15 cellular contexts compared by ENCODE assay signal in genomic region chr22:46750861-46751260, GRCh38. TPM values are rescaled to one million over a fixed set of nuclear protein-coding genes. Genes with fewer than 3 reads are reported as not detected.
A peak's percentile ranks its signal among the peaks of the same experiment; 100 is the strongest.
DNase-seq lines count a peak whose midpoint lies in the region; ATAC-seq and TF ChIP-seq lines count a peak whose summit lies in the region.
"Had no signal": no experiment of that assay in that cellular context is flagged by ENCODE, and none has a peak within 500 bp of the region (broad histone marks: within the 10 kb centered on the region; RNA-seq: fewer than 3 reads in every experiment).

No MANE protein-coding gene starts in this region.

- peak overlapping the region; percentile 73 for H3K9ac ChIP-seq in neuronal stem cell (ENCODE audit: low read depth, low read length, poor library complexity)

- no peak overlapping the region for H3K4ac ChIP-seq in neuronal stem cell (ENCODE audit: low read length)

- H3K36me3 ChIP-seq in CD4-positive, CD25-positive, alpha-beta regulatory T cell (ENCODE audit: control insufficient read depth, insufficient read depth, low read length): no peaks in the 10 kb centered on the region
- H3K36me3 ChIP-seq in heart right ventricle (no peaks in the 10 kb centered on the region), neuronal stem cell (replicated peaks in 1 of 2; ENCODE audit: control insufficient read depth in 2 of 2, insufficient read depth in 2 of 2, low read length in 2 of 2) (no peaks in the 10 kb centered on the region), SJCRH30 (no peaks in the 10 kb centered on the region)
- H3K36me3 ChIP-seq: adrenal gland had no signal

- H3K14ac ChIP-seq in neuronal stem cell (ENCODE audit: low read length): no peak overlapping the region

- peak overlapping the region; percentile 66 for H2AK5ac ChIP-seq in neuronal stem cell (ENCODE audit: low read depth, low read length)

- H3K4me3 ChIP-seq in CD4-positive, CD25-positive, alpha-beta regulatory T cell (ENCODE audit: low read depth, low read length): no peak overlapping the region
- H3K4me3 ChIP-seq in heart right ventricle: no peak overlapping the region
- no peak overlapping the region for H3K4me3 ChIP-seq in neuronal stem cell (ENCODE audit: low read length in 2 of 2)
- H3K4me3 ChIP-seq in SJCRH30: no peak overlapping the region
- H3K4me3 ChIP-seq: adrenal gland had no signal

- 27 to 53% methylated on average over 12 of the region's 12 CpGs for WGBS in heart right ventricle, 2 donors
- no CpG with 5 or more reads among the region's 12 CpGs for WGBS in neuronal stem cell (ENCODE audit: extremely low coverage in 2 of 2, insufficient read length in 2 of 2, insufficient replicate concordance in 1 of 2), 2 donors

- H3K27ac ChIP-seq in CD4-positive, CD25-positive, alpha-beta regulatory T cell (ENCODE audit: insufficient read depth, low read length, poor library complexity, severe bottlenecking): no peak overlapping the region
- H3K27ac ChIP-seq in heart right ventricle (peak overlapping the region in 8 of 10 donors; percentile 46 to 98 (median 56)), neuronal stem cell (replicated peaks; ENCODE audit: low read length) (no peak overlapping the region), SJCRH30 (no peak overlapping the region)

- no peak overlapping the region for H3K4me2 ChIP-seq in neuronal stem cell (ENCODE audit: insufficient read depth, low read length, poor library complexity, severe bottlenecking)

- peaks cover 34% of the 10 kb centered on the region for H3K4me1 ChIP-seq in CD4-positive, CD25-positive, alpha-beta regulatory T cell (ENCODE audit: control insufficient read depth, insufficient read depth, low read length, poor library complexity, severe bottlenecking)
- H3K4me1 ChIP-seq in heart right ventricle (peaks cover 19 to 77% (median 63%) of the 10 kb centered on the region in 9 donors), neuronal stem cell (ENCODE audit: control insufficient read depth in 2 of 2, insufficient read depth in 1 of 2, low read depth in 1 of 2, low read length in 2 of 2) (peaks cover 4 to 7% of the 10 kb centered on the region in 2 donors), SJCRH30 (peaks cover 21% of the 10 kb centered on the region)

- peak overlapping the region; percentile 80 for H2BK15ac ChIP-seq in neuronal stem cell (ENCODE audit: low read length)

- no peak overlapping the region for H2BK5ac ChIP-seq in neuronal stem cell (ENCODE audit: low read length)

- TF ChIP-seq RAD21 in Ishikawa (IDR thresholded peaks at IDR 0.05; ENCODE audit: low read depth): no peak; the same call in 1 of the 2 replicates

- TF ChIP-seq EP300 in Ishikawa (IDR thresholded peaks at IDR 0.05; ENCODE audit: borderline replicate concordance): peak; percentile 58; the same call in 1 of the 2 replicates

- no peak for TF ChIP-seq CTCF in heart right ventricle (IDR thresholded peaks at IDR 0.05)
- no peak for TF ChIP-seq CTCF in endothelial cell (IDR thresholded peaks at IDR 0.05; ENCODE audit: unreplicated experiment)
- no peak for TF ChIP-seq CTCF in GM10266 (IDR thresholded peaks at IDR 0.05; ENCODE audit: control insufficient read depth, insufficient read depth, low read depth, missing control alignments)

- H3K23ac ChIP-seq in neuronal stem cell (ENCODE audit: low read depth, low read length, poor library complexity): no peak overlapping the region

- no peak for DNase-seq in CD4-positive, CD25-positive, alpha-beta regulatory T cell
- DNase-seq in heart right ventricle: peak in 1 of 2 donors; percentile 60
- DNase-seq in neuronal stem cell (ENCODE audit: low spot score): no peak
- no peak for DNase-seq in endothelial cell (ENCODE audit: low spot score)
- no peak for DNase-seq in DMS153 treated with DMSO at 0.1 percent for 48 hours (lab: John Stamatoyannopoulos, UW; ENCODE audit: unreplicated experiment)
- DNase-seq in SJCRH30: no peak
- DNase-seq in GM10266 (ENCODE audit: extremely low spot score): no peak
- DNase-seq: COR-L47; cortex of kidney; Karpas-422; NCI-H2171; stimulated activated CD4-positive, alpha-beta T cell treated with anti-CD3 and anti-CD28 coated beads, Interleukin-4, amount 100 ng/mL, for 1 hour; T-helper 9 cell had no signal

- no peaks in the 10 kb centered on the region for H3K79me1 ChIP-seq in neuronal stem cell (ENCODE audit: low read depth, low read length)

- peak overlapping the region; percentile 94 to 100 (median 96) for H3K27ac Mint-ChIP-seq in CD4-positive, CD25-positive, alpha-beta regulatory T cell
- no peak overlapping the region for H3K27ac Mint-ChIP-seq in endothelial cell (ENCODE audit: unreplicated experiment)

- no peaks in the 10 kb centered on the region for H3K27me3 Mint-ChIP-seq in CD4-positive, CD25-positive, alpha-beta regulatory T cell
- H3K27me3 Mint-ChIP-seq in endothelial cell (ENCODE audit: unreplicated experiment): peaks cover 16% of the 10 kb centered on the region

- H3K4me3 Mint-ChIP-seq in CD4-positive, CD25-positive, alpha-beta regulatory T cell: no peak overlapping the region
- H3K4me3 Mint-ChIP-seq in endothelial cell (ENCODE audit: unreplicated experiment): no peak overlapping the region

- no peak for ATAC-seq in CD4-positive, CD25-positive, alpha-beta regulatory T cell (ENCODE audit: low read depth in 2 of 2)
- ATAC-seq in heart right ventricle: peak in 6 of 8 donors; percentile 5 to 45 (median 16)

- H3K4me1 Mint-ChIP-seq in CD4-positive, CD25-positive, alpha-beta regulatory T cell: peaks cover 5 to 39% (median 20%) of the 10 kb centered on the region in 4 donors
- H3K4me1 Mint-ChIP-seq in endothelial cell (ENCODE audit: unreplicated experiment): peaks cover 22% of the 10 kb centered on the region

- H4K8ac ChIP-seq in neuronal stem cell (ENCODE audit: low read depth, low read length): no peak overlapping the region

- H2BK12ac ChIP-seq in neuronal stem cell (ENCODE audit: low read length): no peak overlapping the region

- no peak overlapping the region for H4K91ac ChIP-seq in neuronal stem cell (ENCODE audit: low read depth, low read length, poor library complexity)

- no peak overlapping the region for H2BK120ac ChIP-seq in neuronal stem cell (ENCODE audit: low read depth, low read length)

- H3K18ac ChIP-seq in neuronal stem cell (ENCODE audit: low read length): no peak overlapping the region

- no peaks in the 10 kb centered on the region for H3K9me3 Mint-ChIP-seq in CD4-positive, CD25-positive, alpha-beta regulatory T cell
- H3K9me3 Mint-ChIP-seq in endothelial cell (ENCODE audit: unreplicated experiment): peaks cover 4% of the 10 kb centered on the region

- H3K36me3 Mint-ChIP-seq in CD4-positive, CD25-positive, alpha-beta regulatory T cell: no peaks in the 10 kb centered on the region
- peaks cover 9% of the 10 kb centered on the region for H3K36me3 Mint-ChIP-seq in endothelial cell (ENCODE audit: low read depth, unreplicated experiment)

- H2AFZ ChIP-seq in neuronal stem cell (ENCODE audit: low read length): peak overlapping the region; percentile 30

- intact Hi-C loops in heart right ventricle (cut with DNase I): no loop called here

- H3K9me3 ChIP-seq in CD4-positive, CD25-positive, alpha-beta regulatory T cell (ENCODE audit: control insufficient read depth in 2 of 2, low read length in 2 of 2): peaks cover 0 to under 1% of the 10 kb centered on the region in 2 experiments
- H3K9me3 ChIP-seq in heart right ventricle (peaks cover 0 to 5% (median 4%) of the 10 kb centered on the region in 11 donors), neuronal stem cell (replicated peaks in 1 of 2; ENCODE audit: control insufficient read depth in 2 of 2, insufficient read depth in 1 of 2, low read depth in 1 of 2, low read length in 2 of 2) (peaks cover under 1 to 3% of the 10 kb centered on the region in 2 donors), SJCRH30 (replicated peaks) (no peaks in the 10 kb centered on the region)
- H3K9me3 ChIP-seq: adrenal gland had no signal

- H3K27me3 ChIP-seq in CD4-positive, CD25-positive, alpha-beta regulatory T cell (ENCODE audit: control insufficient read depth, insufficient read depth, low read length): no peaks in the 10 kb centered on the region
- H3K27me3 ChIP-seq in heart right ventricle (no peaks in the 10 kb centered on the region), neuronal stem cell (ENCODE audit: control insufficient read depth in 3 of 3, insufficient read depth in 3 of 3, low read depth in 1 of 3, low read length in 3 of 3) (peaks cover 0 to 46% (median 0%) of the 10 kb centered on the region in 3 experiments), SJCRH30 (no peaks in the 10 kb centered on the region; the same call in 1 of the 2 replicates)
- H3K27me3 ChIP-seq: adrenal gland had no signal

TF ChIP-seq in Ishikawa, 13 proteins besides CTCF, POLR2A, EP300 and RAD21 (continues in another document):
- TF ChIP-seq EGR1 (IDR thresholded peaks at IDR 0.05) (no peak), YY1 (IDR thresholded peaks at IDR 0.05; ENCODE audit: low read depth) (no peak), NFIC (IDR thresholded peaks at IDR 0.05) (peak; percentile 87), TAF1 (IDR thresholded peaks at IDR 0.05; ENCODE audit: low read depth) (no peak), CEBPB (IDR thresholded peaks at IDR 0.05) (no peak), ZBTB7A (IDR thresholded peaks at IDR 0.05; ENCODE audit: low read depth) (0 out of 2 replicates have a peak, but pooled peaks have one; percentile 19), TCF12 (IDR thresholded peaks at IDR 0.05; ENCODE audit: low read depth) (peak; percentile 79), TEAD4 (IDR thresholded peaks at IDR 0.05) (no peak; the same call in 1 of the 2 replicates), USF1 (IDR thresholded peaks at IDR 0.05) (no peak)

RNA-seq across cellular contexts. Expression of gene TBC1D22A, which starts 11.6 kb away (rescaled TPM):
- total RNA-seq in CD4-positive, CD25-positive, alpha-beta regulatory T cell: 42.5 TPM
- 10 to 100 TPM; 19.8 to 34.0 (median 23.0) TPM for polyA plus RNA-seq in CD4-positive, CD25-positive, alpha-beta regulatory T cell
- 10 to 100 TPM; 14.6 to 27.9 (median 18.0) TPM for total RNA-seq in heart right ventricle
- 10 to 100 TPM in 1 of 2 donors, 1 to 10 TPM in 1; 7.2 to 13.2 TPM for polyA plus RNA-seq in heart right ventricle
- 10.2 TPM for polyA plus RNA-seq in neuronal stem cell (2013, experiment 1 of 2)
- 10.6 TPM for polyA plus RNA-seq in neuronal stem cell (2013, experiment 2 of 2)
- total RNA-seq in endothelial cell (ENCODE audit: unreplicated experiment): 25.3 TPM
- total RNA-seq in SJCRH30 (2014; rRNA removed; shearing (Covaris generic)): 8.4 and 8.9 TPM in 2 replicates

RNA-seq across cellular contexts. Expression of gene CERK, which starts 12.8 kb away (rescaled TPM):
- total RNA-seq in CD4-positive, CD25-positive, alpha-beta regulatory T cell: 105 TPM
- polyA plus RNA-seq in CD4-positive, CD25-positive, alpha-beta regulatory T cell: 10 to 100 TPM; 75.5 to 94.3 (median 81.5) TPM
- 10 to 100 TPM; 50.9 to 97.0 (median 74.2) TPM for total RNA-seq in heart right ventricle
- polyA plus RNA-seq in heart right ventricle: 10 to 100 TPM; 21.5 to 55.3 TPM
- polyA plus RNA-seq in neuronal stem cell (2013, experiment 1 of 2): 50.9 TPM
- 51.4 TPM for polyA plus RNA-seq in neuronal stem cell (2013, experiment 2 of 2)
- total RNA-seq in endothelial cell (ENCODE audit: unreplicated experiment): 57.7 TPM
- total RNA-seq in SJCRH30 (2014; rRNA removed; shearing (Covaris generic)): 87.7 and 92.7 TPM in 2 replicates

Comparison
In these comparisons a context has a peak if more than half of its experiments do, and no peak if none do; other contexts are left out.
1. ATAC-seq: peak in heart right ventricle (6 of 8); none in CD4-positive, CD25-positive, alpha-beta regulatory T cell (0 of 2).
2. H3K27ac ChIP-seq: peak in heart right ventricle (8 of 10); none in CD4-positive, CD25-positive, alpha-beta regulatory T cell (single experiment), neuronal stem cell (single experiment) and SJCRH30 (single experiment).